16 cellular contexts compared by ENCODE assay signal in the genomic region with DNA sequence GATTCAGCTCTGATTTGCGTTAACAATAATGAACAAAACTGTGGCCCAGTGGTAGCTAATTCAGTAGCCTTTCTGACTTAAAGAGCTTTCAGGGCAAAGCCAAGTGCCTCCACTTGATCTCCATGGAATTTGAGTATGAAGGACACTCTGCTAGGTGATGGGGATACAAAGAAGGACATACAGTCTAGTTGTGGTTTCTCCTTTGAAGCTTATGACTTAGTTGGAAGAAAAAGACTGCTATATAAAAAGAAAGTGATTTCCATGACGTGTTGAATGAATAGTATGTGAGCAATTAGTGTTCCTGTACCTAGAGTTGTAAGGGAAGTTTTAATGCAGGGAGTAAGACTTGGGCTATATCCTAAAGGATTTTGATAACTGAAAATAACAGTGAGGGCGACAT. TPM values are rescaled to one million over a fixed set of nuclear protein-coding genes. Genes with fewer than 3 reads are reported as not detected.
A peak's percentile ranks its signal among the peaks of the same experiment; 100 is the strongest.
DNase-seq lines count a peak whose midpoint lies in the region; ATAC-seq, FAIRE-seq and TF ChIP-seq lines count a peak whose summit lies in the region.
"Had no signal": no experiment of that assay in that cellular context is flagged by ENCODE, and none has a peak within 500 bp of the region (broad histone marks: within the 10 kb centered on the region; RNA-seq: fewer than 3 reads in every experiment).

No MANE protein-coding gene starts in this region.

- TF ChIP-seq EP300 in A549 (IDR thresholded peaks at IDR 0.05) = no peak

- no peak for TF ChIP-seq RAD21 in A549 (conservative IDR thresholded peaks at IDR 0.05 in 1 of 2, IDR thresholded peaks at IDR 0.05 in 1 of 2)

- no peak overlapping the region for H3K27ac ChIP-seq in A549
- no peak overlapping the region for H3K27ac ChIP-seq in psoas muscle
- H3K27ac ChIP-seq: neural progenitor cell had no signal

- peaks cover 75% of the 10 kb centered on the region for H3K4me1 Mint-ChIP-seq in central memory CD8-positive, alpha-beta T cell
- peaks cover 48 to 57% (median 50%) of the 10 kb centered on the region in 3 donors for H3K4me1 Mint-ChIP-seq in naive B cell
- H3K4me1 Mint-ChIP-seq: neural progenitor cell, WTC11 had no signal

- TF ChIP-seq CTCF in A549 (IDR thresholded peaks at IDR 0.05) (no peak), psoas muscle (IDR thresholded peaks at IDR 0.05) (no peak)

- POLR2A ChIA-PET in A549 (lab: Yijun Ruan, JAX) = interaction anchor here (0.6 to 1.6 kb wide), 2 partner anchors 9 to 36 kb away, joined by 3 to 5 read pairs; partner anchors contain the start of gene PDCD4

- no peak for TF ChIP-seq POLR2A in A549 (IDR thresholded peaks at IDR 0.05; ENCODE audit: low read length)
- peak; percentile 22 for TF ChIP-seq POLR2A in GM18505 (IDR thresholded peaks at IDR 0.05; ENCODE audit: borderline replicate concordance, extremely low read depth, insufficient read depth, insufficient read length)

- H3K27me3 ChIP-seq in psoas muscle (ENCODE audit: insufficient read depth in 3 of 3, low read length in 2 of 3) = no peaks in the 10 kb centered on the region
- H3K27me3 ChIP-seq: neural progenitor cell had no signal

- H3K4me1 ChIP-seq in A549 (peaks cover 21% of the 10 kb centered on the region; the same call in 2 of the 3 replicates), psoas muscle (no peaks in the 10 kb centered on the region)
- H3K4me1 ChIP-seq: neural progenitor cell had no signal

- no peak overlapping the region for H3K4me3 ChIP-seq in A549
- H3K4me3 ChIP-seq in psoas muscle = no peak overlapping the region
- H3K4me3 ChIP-seq: neural progenitor cell had no signal

- no peaks in the 10 kb centered on the region for H3K9me3 ChIP-seq in A549
- no peaks in the 10 kb centered on the region for H3K9me3 ChIP-seq in psoas muscle

- ATAC-seq in A549 (peak; percentile 32 to 54; a peak in 3 of 6 replicates), GM18505 (IDR thresholded peaks at IDR 0.05; ENCODE audit: unreplicated experiment) (no peak), naive B cell (ENCODE audit: low read depth in 2 of 2) (no peak), GM21390 (IDR thresholded peaks at IDR 0.05; ENCODE audit: unreplicated experiment) (no peak), GM21367 (IDR thresholded peaks at IDR 0.05; ENCODE audit: unreplicated experiment) (no peak), psoas muscle (no peak)
- no peak for ATAC-seq in central memory CD8-positive, alpha-beta T cell (replicated peaks; ENCODE audit: extremely low read depth, poor library complexity, severe bottlenecking)
- ATAC-seq: WTC11 had no signal

- no peaks in the 10 kb centered on the region for H3K27me3 Mint-ChIP-seq in central memory CD8-positive, alpha-beta T cell
- H3K27me3 Mint-ChIP-seq in naive B cell = no peaks in the 10 kb centered on the region

- no peak overlapping the region for H3K4me2 ChIP-seq in A549
- H3K4me2 ChIP-seq: neural progenitor cell had no signal

- 78% methylated on average over 3 of the region's 3 CpGs for WGBS in A549 (ENCODE audit: missing lambda C conversion rate)
- 65 to 77% (median 70%) methylated on average over 3 of the region's 3 CpGs for WGBS in psoas muscle, 3 donors

- intact Hi-C loops in psoas muscle (cut with DNase I) = no loop called here

- CTCF ChIA-PET in A549 (lab: Yijun Ruan, JAX) = interaction anchor here (2.7 kb wide), 1 partner anchor 14 kb away, joined by 8 read pairs; no protein-coding TSS in a partner anchor

- no peaks in the 10 kb centered on the region for H3K9me3 Mint-ChIP-seq in central memory CD8-positive, alpha-beta T cell
- no peaks in the 10 kb centered on the region for H3K9me3 Mint-ChIP-seq in naive B cell
- H3K9me3 Mint-ChIP-seq: neural progenitor cell, WTC11 had no signal

- peak overlapping the region; percentile 50 for H3K27ac Mint-ChIP-seq in central memory CD8-positive, alpha-beta T cell (ENCODE audit: low read depth)
- peak overlapping the region in 4 of 6 donors; percentile 1 to 68 (median 26) for H3K27ac Mint-ChIP-seq in naive B cell
- H3K27ac Mint-ChIP-seq: neural progenitor cell, WTC11 had no signal

- peaks cover 0 to 70% of the 10 kb centered on the region in 2 donors for H3K36me3 ChIP-seq in psoas muscle (ENCODE audit: insufficient read depth in 1 of 2, low read depth in 1 of 2)

- peaks cover 56% of the 10 kb centered on the region for H3K36me3 Mint-ChIP-seq in central memory CD8-positive, alpha-beta T cell (ENCODE audit: insufficient read depth)
- peaks cover 13 to 14% of the 10 kb centered on the region in 2 donors for H3K36me3 Mint-ChIP-seq in naive B cell

- DNase-seq in A549 (ENCODE audit: low read depth in 1 of 2, low spot score in 1 of 2) = no peak
- no peak for DNase-seq in central memory CD8-positive, alpha-beta T cell (ENCODE audit: low spot score in 2 of 2)
- DNase-seq in naive B cell = no peak
- DNase-seq in psoas muscle = no peak
- DNase-seq in frontal cortex (ENCODE audit: low spot score in 2 of 2) = no peak
- DNase-seq: amniotic stem cell, foreskin fibroblast, HCEC 1CT, NCI-H1417, NCI-H2171 treated with DMSO at 0.1 percent for 48 hours, retina had no signal

- peak overlapping the region; percentile 31 for H3K4me3 Mint-ChIP-seq in central memory CD8-positive, alpha-beta T cell
- no peak overlapping the region for H3K4me3 Mint-ChIP-seq in naive B cell
- H3K4me3 Mint-ChIP-seq: neural progenitor cell, WTC11 had no signal

- FAIRE-seq in A549 (lab: Jason Lieb, UNC) (no peak), frontal cortex (lab: Jason Lieb, UNC) (no peak)

TF ChIP-seq in A549, 52 proteins besides CTCF, POLR2A, EP300 and RAD21 (continues in another document):
- no peak for TF ChIP-seq HES2 (IDR thresholded peaks at IDR 0.05)
- TF ChIP-seq PBX3 (IDR thresholded peaks at IDR 0.05) = no peak
- no peak for TF ChIP-seq ZFP36 (IDR thresholded peaks at IDR 0.05; ENCODE audit: borderline replicate concordance, partially characterized antibody)
- no peak for TF ChIP-seq JUN (IDR thresholded peaks at IDR 0.05)
- TF ChIP-seq KDM5A (IDR thresholded peaks at IDR 0.05) = no peak

RNA-seq across cellular contexts. Expression of gene PDCD4, which starts 8.3 kb away (rescaled TPM):
- polyA plus RNA-seq in A549 (2011; rRNA removed) = 41.9 and 71.4 TPM in 2 replicates
- 6.5 and 10.0 TPM in 2 replicates for polyA plus RNA-seq in A549 (2012; cell fraction: cytosol; rRNA removed)
- polyA plus RNA-seq in A549 (2012; cell fraction: nucleus; rRNA removed) = 3.1 and 6.7 TPM in 2 replicates
- 35.7 to 49.7 TPM (median 42.7 TPM) in 3 replicates for polyA plus RNA-seq in A549 (2017; fragmentation: RNase III; extraction: RNeasy Plus Mini Kit Qiagen cat#74134 plus additional on column Dnase treatment)
- polyA minus RNA-seq in A549 (2011; rRNA and poly(A)+ RNA removed) = 15.0 and 16.3 TPM in 2 replicates
- 100 to 1,000 TPM; 197 to 439 (median 323) TPM for polyA plus RNA-seq in naive B cell (ENCODE audit: low read depth in 6 of 6)
- 10 to 100 TPM; 11.3 to 19.7 (median 15.8) TPM for total RNA-seq in psoas muscle
- polyA plus RNA-seq in psoas muscle = 10 to 100 TPM in 1 of 3 donors, 1 to 10 TPM in 2; 7.6 to 10.2 (median 8.9) TPM
- total RNA-seq in frontal cortex = 46.9 TPM

RNA-seq across cellular contexts. Expression of gene BBIP1, which starts 39.0 kb away (rescaled TPM):
- polyA plus RNA-seq in A549 (2011; rRNA removed) (73.5 and 83.4 TPM in 2 replicates), A549 (2017; fragmentation: RNase III; extraction: RNeasy Plus Mini Kit Qiagen cat#74134 plus additional on column Dnase treatment) (57.2 to 64.1 TPM (median 59.6 TPM) in 3 replicates), naive B cell (ENCODE audit: low read depth in 6 of 6) (10 to 100 TPM; 10.6 to 22.4 (median 18.2) TPM), psoas muscle (10 to 100 TPM; 16.1 to 30.2 (median 19.2) TPM)
- 13.0 and 15.9 TPM in 2 replicates for polyA plus RNA-seq in A549 (2012; cell fraction: cytosol; rRNA removed)
- polyA plus RNA-seq in A549 (2012; cell fraction: nucleus; rRNA removed) = 6.2 and 10.1 TPM in 2 replicates
- 9.9 and 10.8 TPM in 2 replicates for polyA minus RNA-seq in A549 (2011; rRNA and poly(A)+ RNA removed)
- total RNA-seq in psoas muscle (10 to 100 TPM; 14.8 to 22.3 (median 15.7) TPM), frontal cortex (67.3 TPM)

RNA-seq across cellular contexts. Expression of gene SHOC2, which starts 39.4 kb away (rescaled TPM):
- polyA plus RNA-seq in A549 (2011; rRNA removed) (32.1 and 33.1 TPM in 2 replicates), A549 (2017; fragmentation: RNase III; extraction: RNeasy Plus Mini Kit Qiagen cat#74134 plus additional on column Dnase treatment) (17.7 to 20.5 TPM (median 20.3 TPM) in 3 replicates), naive B cell (ENCODE audit: low read depth in 6 of 6) (100 to 1,000 TPM in 5 of 6 donors, 10 to 100 TPM in 1; 92.5 to 139 (median 123) TPM), psoas muscle (10 to 100 TPM; 20.0 to 45.8 (median 22.5) TPM)
- polyA plus RNA-seq in A549 (2012; cell fraction: cytosol; rRNA removed) = 5.2 and 6.1 TPM in 2 replicates
- polyA plus RNA-seq in A549 (2012; cell fraction: nucleus; rRNA removed) = 2.2 and 4.8 TPM in 2 replicates
- polyA minus RNA-seq in A549 (2011; rRNA and poly(A)+ RNA removed) = 19.7 and 20.9 TPM in 2 replicates
- total RNA-seq in psoas muscle (10 to 100 TPM; 34.8 to 41.2 (median 37.6) TPM), frontal cortex (188 TPM)

Comparison
In these comparisons a context has a peak if more than half of its experiments do, and no peak if none do; other contexts are left out.
1. ATAC-seq: peak in A549 (2 of 2); none in GM18505 (single experiment), central memory CD8-positive, alpha-beta T cell (single experiment), naive B cell (0 of 2), GM21390 (single experiment), GM21367 (single experiment) and psoas muscle (0 of 4).